ENCODE assay signal across 14 cellular contexts in the genomic region with DNA sequence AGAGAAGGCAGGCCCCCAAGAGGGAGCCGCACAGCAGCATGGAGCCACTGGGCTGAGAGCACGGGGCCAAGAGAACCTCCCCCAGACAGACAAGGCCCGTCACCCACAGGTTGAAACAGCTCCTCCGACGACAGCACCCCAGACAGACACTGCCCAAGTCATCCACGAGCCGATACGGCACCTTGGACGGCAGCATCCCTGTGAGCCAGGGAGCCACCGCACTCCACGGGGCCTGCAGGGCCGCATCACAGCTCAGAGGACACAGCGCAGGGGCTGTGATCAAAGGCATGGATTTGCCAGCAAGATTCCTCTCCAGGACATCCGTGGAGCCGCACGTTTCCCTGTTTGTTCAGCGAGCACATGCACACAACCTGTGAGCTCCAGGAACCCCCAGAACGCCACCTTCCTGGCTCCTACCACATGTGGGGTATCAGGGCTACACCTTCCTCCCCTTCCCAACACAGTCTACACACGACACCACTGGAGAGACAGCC. TPM values are rescaled to one million over a fixed set of nuclear protein-coding genes. Genes with fewer than 3 reads are reported as not detected.
DNase-seq lines count a peak whose midpoint lies in the region; ATAC-seq and TF ChIP-seq lines count a peak whose summit lies in the region.
"Had no signal": no experiment of that assay in that cellular context is flagged by ENCODE, and none has a peak within 500 bp of the region (broad histone marks: within the 10 kb centered on the region; RNA-seq: fewer than 3 reads in every experiment).

No MANE protein-coding gene starts in this region.

- H3K4me3 Mint-ChIP-seq in activated CD8-positive, alpha-beta memory T cell treated with anti-CD3 and anti-CD28 coated beads, Interleukin-2, amount 10 ng/mL, durations not matched to agents 7 days and 5 days: no peak overlapping the region
- H3K4me3 Mint-ChIP-seq in activated T-helper 1 cell treated with anti-CD3 and anti-CD28 coated beads, Interleukin-12 subunit alpha, Interleukin-12 subunit beta, Interleukin-2, Interleukin-4 antibody, amounts not matched to agents 30 ng/mL and 10 ng/mL and 1 ng/mL, durations not matched to agents 14 hours and 24 hours and 36 hours: peak overlapping the region; percentile 39
- peak overlapping the region; percentile 86 for H3K4me3 Mint-ChIP-seq in stimulated activated effector memory CD8-positive, alpha-beta T cell treated with anti-CD3 and anti-CD28 coated beads, Interleukin-12 subunit alpha, Interleukin-12 subunit beta, amount 100 ng/mL, for 72 hours

- H3K9me3 ChIP-seq in lower lobe of right lung (no peaks in the 10 kb centered on the region), WERI-Rb-1 (ENCODE audit: severe bottlenecking) (no peaks in the 10 kb centered on the region)
- H3K9me3 ChIP-seq: neutrophil, SK-N-SH had no signal

- H3K27me3 Mint-ChIP-seq in activated CD8-positive, alpha-beta memory T cell treated with anti-CD3 and anti-CD28 coated beads, Interleukin-2, amount 10 ng/mL, durations not matched to agents 7 days and 5 days: no peaks in the 10 kb centered on the region
- H3K27me3 Mint-ChIP-seq in activated T-helper 1 cell treated with anti-CD3 and anti-CD28 coated beads, Interleukin-12 subunit alpha, Interleukin-12 subunit beta, Interleukin-2, Interleukin-4 antibody, amounts not matched to agents 30 ng/mL and 10 ng/mL and 1 ng/mL, durations not matched to agents 14 hours and 24 hours and 36 hours (ENCODE audit: insufficient read depth): no peaks in the 10 kb centered on the region

- H3K4me1 ChIP-seq in lower lobe of right lung: peaks cover 63% of the 10 kb centered on the region

- H3K36me3 Mint-ChIP-seq in activated CD8-positive, alpha-beta memory T cell treated with anti-CD3 and anti-CD28 coated beads, Interleukin-2, amount 10 ng/mL, durations not matched to agents 7 days and 5 days: peaks cover 15% of the 10 kb centered on the region
- peaks cover 7% of the 10 kb centered on the region for H3K36me3 Mint-ChIP-seq in activated T-helper 1 cell treated with anti-CD3 and anti-CD28 coated beads, Interleukin-12 subunit alpha, Interleukin-12 subunit beta, Interleukin-2, Interleukin-4 antibody, amounts not matched to agents 30 ng/mL and 10 ng/mL and 1 ng/mL, durations not matched to agents 14 hours and 24 hours and 36 hours (ENCODE audit: low read depth)
- H3K36me3 Mint-ChIP-seq in stimulated activated effector memory CD8-positive, alpha-beta T cell treated with anti-CD3 and anti-CD28 coated beads, Interleukin-12 subunit alpha, Interleukin-12 subunit beta, amount 100 ng/mL, for 72 hours: peaks cover 38% of the 10 kb centered on the region

- CTCF ChIA-PET in activated CD8-positive, alpha-beta memory T cell treated with anti-CD3 and anti-CD28 coated beads, Interleukin-2, amount 10 ng/mL, durations not matched to agents 7 days and 5 days (lab: Charles Lee): no interaction called here

- no peak overlapping the region for H3K4me3 ChIP-seq in lower lobe of right lung
- no peak overlapping the region for H3K4me3 ChIP-seq in WERI-Rb-1 (ENCODE audit: low read depth, low read length)

- no peak overlapping the region for H3K27ac ChIP-seq in lower lobe of right lung
- H3K27ac ChIP-seq in WERI-Rb-1: no peak overlapping the region
- H3K27ac ChIP-seq: neutrophil had no signal

- H3K27me3 ChIP-seq in lower lobe of right lung (ENCODE audit: low read depth): no peaks in the 10 kb centered on the region
- no peaks in the 10 kb centered on the region for H3K27me3 ChIP-seq in WERI-Rb-1 (ENCODE audit: insufficient read depth, low read depth, severe bottlenecking)
- H3K27me3 ChIP-seq: neutrophil had no signal

- peak overlapping the region; percentile 25 for H3K27ac Mint-ChIP-seq in activated CD8-positive, alpha-beta memory T cell treated with anti-CD3 and anti-CD28 coated beads, Interleukin-2, amount 10 ng/mL, durations not matched to agents 7 days and 5 days
- no peak overlapping the region for H3K27ac Mint-ChIP-seq in activated T-helper 1 cell treated with anti-CD3 and anti-CD28 coated beads, Interleukin-12 subunit alpha, Interleukin-12 subunit beta, Interleukin-2, Interleukin-4 antibody, amounts not matched to agents 30 ng/mL and 10 ng/mL and 1 ng/mL, durations not matched to agents 14 hours and 24 hours and 36 hours
- H3K27ac Mint-ChIP-seq in stimulated activated effector memory CD8-positive, alpha-beta T cell treated with anti-CD3 and anti-CD28 coated beads, Interleukin-12 subunit alpha, Interleukin-12 subunit beta, amount 100 ng/mL, for 72 hours: peak overlapping the region; percentile 95

- TF ChIP-seq CTCF in lower lobe of right lung (IDR thresholded peaks at IDR 0.05) (no peak), WERI-Rb-1 (IDR thresholded peaks at IDR 0.05; ENCODE audit: low read depth, low read length) (no peak)

- H3K9me3 Mint-ChIP-seq in activated CD8-positive, alpha-beta memory T cell treated with anti-CD3 and anti-CD28 coated beads, Interleukin-2, amount 10 ng/mL, durations not matched to agents 7 days and 5 days (ENCODE audit: low read depth): no peaks in the 10 kb centered on the region
- H3K9me3 Mint-ChIP-seq in activated T-helper 1 cell treated with anti-CD3 and anti-CD28 coated beads, Interleukin-12 subunit alpha, Interleukin-12 subunit beta, Interleukin-2, Interleukin-4 antibody, amounts not matched to agents 30 ng/mL and 10 ng/mL and 1 ng/mL, durations not matched to agents 14 hours and 24 hours and 36 hours: no peaks in the 10 kb centered on the region
- no peaks in the 10 kb centered on the region for H3K9me3 Mint-ChIP-seq in stimulated activated effector memory CD8-positive, alpha-beta T cell treated with anti-CD3 and anti-CD28 coated beads, Interleukin-12 subunit alpha, Interleukin-12 subunit beta, amount 100 ng/mL, for 72 hours

- DNase-seq in activated CD8-positive, alpha-beta memory T cell treated with anti-CD3 and anti-CD28 coated beads, Interleukin-2, amount 10 ng/mL, durations not matched to agents 7 days and 5 days: no peak
- no peak for DNase-seq in activated CD8-positive, alpha-beta memory T cell treated with anti-CD3 and anti-CD28 coated beads, Interleukin-2, amount 50 U/mL, for 4 hours
- DNase-seq in activated T-helper 1 cell treated with anti-CD3 and anti-CD28 coated beads, Interleukin-12 subunit alpha, Interleukin-12 subunit beta, Interleukin-2, Interleukin-4 antibody, amounts not matched to agents 30 ng/mL and 10 ng/mL and 1 ng/mL, durations not matched to agents 14 hours and 24 hours and 36 hours (ENCODE audit: low spot score): no peak
- DNase-seq in iPS-NIHi7 (ENCODE audit: extremely low spot score) (peak; percentile 4), activated gamma-delta T cell treated with Interleukin-2 at 50 U/mL for 16 hours (no peak), lower lobe of right lung (no peak), WERI-Rb-1 (no peak)
- DNase-seq in stimulated activated effector memory CD8-positive, alpha-beta T cell treated with anti-CD3 and anti-CD28 coated beads, Interleukin-12 subunit alpha, Interleukin-12 subunit beta, amount 100 ng/mL, for 72 hours (ENCODE audit: low spot score in 2 of 2): no peak
- DNase-seq: dermis blood vessel endothelial cell; hypothalamus; IMR-90; stimulated activated CD4-positive, alpha-beta T cell treated with anti-CD3 and anti-CD28 coated beads, Interleukin-4, amount 100 ng/mL, for 4 hours had no signal

- no peak for ATAC-seq in activated CD8-positive, alpha-beta memory T cell treated with anti-CD3 and anti-CD28 coated beads, Interleukin-2, amount 10 ng/mL, durations not matched to agents 7 days and 5 days
- no peak for ATAC-seq in stimulated activated effector memory CD8-positive, alpha-beta T cell treated with anti-CD3 and anti-CD28 coated beads, Interleukin-12 subunit alpha, Interleukin-12 subunit beta, amount 100 ng/mL, for 72 hours
- no peak for ATAC-seq in lower lobe of right lung

- intact Hi-C loops in activated T-helper 1 cell treated with anti-CD3 and anti-CD28 coated beads, Interleukin-12 subunit alpha, Interleukin-12 subunit beta, Interleukin-2, Interleukin-4 antibody, amounts not matched to agents 30 ng/mL and 10 ng/mL and 1 ng/mL, durations not matched to agents 14 hours and 24 hours and 36 hours (cut with micrococcal nuclease): loop anchor here (5.0 kb wide), 2 partner anchors 612 to 627 kb away; a partner anchor contains a TSS
- intact Hi-C loops in lower lobe of right lung (cut with DNase I): no loop called here

- H3K36me3 ChIP-seq in lower lobe of right lung (peaks cover 15% of the 10 kb centered on the region), WERI-Rb-1 (peaks cover 61% of the 10 kb centered on the region)

- H3K4me1 Mint-ChIP-seq in activated CD8-positive, alpha-beta memory T cell treated with anti-CD3 and anti-CD28 coated beads, Interleukin-2, amount 10 ng/mL, durations not matched to agents 7 days and 5 days: peaks cover 42% of the 10 kb centered on the region
- H3K4me1 Mint-ChIP-seq in activated T-helper 1 cell treated with anti-CD3 and anti-CD28 coated beads, Interleukin-12 subunit alpha, Interleukin-12 subunit beta, Interleukin-2, Interleukin-4 antibody, amounts not matched to agents 30 ng/mL and 10 ng/mL and 1 ng/mL, durations not matched to agents 14 hours and 24 hours and 36 hours (ENCODE audit: low read depth): peaks cover 36% of the 10 kb centered on the region
- H3K4me1 Mint-ChIP-seq in stimulated activated effector memory CD8-positive, alpha-beta T cell treated with anti-CD3 and anti-CD28 coated beads, Interleukin-12 subunit alpha, Interleukin-12 subunit beta, amount 100 ng/mL, for 72 hours: peaks cover 60% of the 10 kb centered on the region

RNA-seq across cellular contexts. Expression of a gene that starts 3.9 kb away (rescaled TPM):
- total RNA-seq in activated CD8-positive, alpha-beta memory T cell treated with anti-CD3 and anti-CD28 coated beads, Interleukin-2, amount 10 ng/mL, durations not matched to agents 7 days and 5 days: 100 to 1,000 TPM; 193 to 250 TPM
- 203 and 206 TPM in 2 replicates for total RNA-seq in activated T-helper 1 cell treated with anti-CD3 and anti-CD28 coated beads, Interleukin-12 subunit alpha, Interleukin-12 subunit beta, Interleukin-2, Interleukin-4 antibody, amounts not matched to agents 30 ng/mL and 10 ng/mL and 1 ng/mL, durations not matched to agents 14 hours and 24 hours and 36 hours
- 165 TPM for total RNA-seq in lower lobe of right lung

RNA-seq across cellular contexts. Expression of a gene that starts 44.7 kb away (rescaled TPM):
- total RNA-seq in activated CD8-positive, alpha-beta memory T cell treated with anti-CD3 and anti-CD28 coated beads, Interleukin-2, amount 10 ng/mL, durations not matched to agents 7 days and 5 days: 10 to 100 TPM; 63.9 to 70.0 TPM
- total RNA-seq in activated T-helper 1 cell treated with anti-CD3 and anti-CD28 coated beads, Interleukin-12 subunit alpha, Interleukin-12 subunit beta, Interleukin-2, Interleukin-4 antibody, amounts not matched to agents 30 ng/mL and 10 ng/mL and 1 ng/mL, durations not matched to agents 14 hours and 24 hours and 36 hours: 67.1 and 68.1 TPM in 2 replicates
- 65.8 TPM for total RNA-seq in lower lobe of right lung
